ENCODE assay signal across 8 cellular contexts in genomic region chr5:79236970-79237734, GRCh38. TPM values are rescaled to one million over a fixed set of nuclear protein-coding genes. Genes with fewer than 3 reads are reported as not detected.
A peak's percentile ranks its signal among the peaks of the same experiment; 100 is the strongest.
DNase-seq lines count a peak whose midpoint lies in the region; ATAC-seq and TF ChIP-seq lines count a peak whose summit lies in the region.

No MANE protein-coding gene starts in this region.

- TF ChIP-seq CTCF in activated B cell treated with CpG ODN at 0.5 μM for 24 hours (IDR thresholded peaks at IDR 0.05), result no peak

- POLR2A ChIA-PET in activated B cell treated with CpG ODN at 0.5 μM for 24 hours (lab: Charles Lee), result interaction anchor here (0.6 to 1.4 kb wide), 5 partner anchors 14 to 1019 kb away, joined by 3 to 6 read pairs (median 4); partner anchors contain the start of genes HOMER1, SERINC5 and TENT2

- peak overlapping the region; percentile 91 for H3K4me3 Mint-ChIP-seq in activated B cell treated with CpG ODN at 0.5 μM for 24 hours

- peak overlapping the region; percentile 69 for H3K27ac Mint-ChIP-seq in activated B cell treated with CpG ODN at 0.5 μM for 24 hours

- intact Hi-C loops in activated B cell treated with CpG ODN at 0.5 μM for 24 hours (cut with micrococcal nuclease), result loop anchor here (1.0 to 10.0 kb wide), 8 partner anchors 102 to 1418 kb away; partner anchors contain the start of genes ARSB, DHFR, HOMER1 and MSH3

- CTCF ChIA-PET in activated B cell treated with CpG ODN at 0.5 μM for 24 hours (lab: Charles Lee), result no interaction called here

- H3K4me1 Mint-ChIP-seq in activated B cell treated with CpG ODN at 0.5 μM for 24 hours, result peaks cover 41% of the 10 kb centered on the region

- ATAC-seq in GM21723 (IDR thresholded peaks at IDR 0.05; ENCODE audit: unreplicated experiment) (peak; percentile 36), activated B cell treated with CpG ODN at 0.5 μM for 24 hours (ENCODE audit: low read depth) (peak; percentile 11), HG03469 (IDR thresholded peaks at IDR 0.05; ENCODE audit: unreplicated experiment) (no peak)

- no peaks in the 10 kb centered on the region for H3K27me3 Mint-ChIP-seq in activated B cell treated with CpG ODN at 0.5 μM for 24 hours

- peaks cover 8% of the 10 kb centered on the region for H3K36me3 Mint-ChIP-seq in activated B cell treated with CpG ODN at 0.5 μM for 24 hours (ENCODE audit: low read depth)

- DNase-seq in D341Med (ENCODE audit: low spot score) (peak; percentile 44), M059J (ENCODE audit: low read depth) (peak; percentile 67), activated B cell treated with CpG ODN at 0.5 μM for 24 hours (peak; percentile 50), cerebellum (ENCODE audit: low spot score) (peak; percentile 20), left kidney (ENCODE audit: low read depth, low spot score) (peak; percentile 70)
- peak; percentile 20 to 22 for DNase-seq in stimulated activated CD4-positive, alpha-beta T cell treated with anti-CD3 and anti-CD28 coated beads, Interleukin-2, amount 100 ng/mL, for 48 hours

- H3K9me3 Mint-ChIP-seq in activated B cell treated with CpG ODN at 0.5 μM for 24 hours, result no peaks in the 10 kb centered on the region

RNA-seq across cellular contexts. Expression of gene JMY, which starts 1.2 kb away (rescaled TPM):
- total RNA-seq in M059J (2014; rRNA removed; shearing (Covaris generic)), result 3.2 and 4.9 TPM in 2 replicates
- 6.4 and 6.9 TPM in 2 replicates for total RNA-seq in activated B cell treated with CpG ODN at 0.5 μM for 24 hours
- 27.0 TPM for total RNA-seq in cerebellum

Comparison
In these comparisons a context has a peak if more than half of its experiments do, and no peak if none do; other contexts are left out.
1. DNase-seq: peak in every context shown above with its lines; median percentile 70 in left kidney; 67 in M059J; 50 in activated B cell treated with CpG ODN at 0.5 μM for 24 hours; 44 in D341Med; 21 in stimulated activated CD4-positive, alpha-beta T cell treated with anti-CD3 and anti-CD28 coated beads, Interleukin-2, amount 100 ng/mL, for 48 hours; 20 in cerebellum.